ENCODE assay signal across 10 cellular contexts in genomic region chr7:27143950-27144798, GRCh38. TPM values are rescaled to one million over a fixed set of nuclear protein-coding genes. Genes with fewer than 3 reads are reported as not detected.
DNase-seq lines count a peak whose midpoint lies in the region; ATAC-seq and TF ChIP-seq lines count a peak whose summit lies in the region.
"Had no signal": no experiment of that assay in that cellular context is flagged by ENCODE, and none has a peak within 500 bp of the region (broad histone marks: within the 10 kb centered on the region; RNA-seq: fewer than 3 reads in every experiment).

No MANE protein-coding gene starts in this region.

- no peak overlapping the region for H2AK9ac ChIP-seq in IMR-90 (replicated peaks; ENCODE audit: low read depth, low read length, poor library complexity)

- H4K91ac ChIP-seq in IMR-90 (ENCODE audit: insufficient read depth, low read depth, low read length), result peak overlapping the region; percentile 76

- H3K9me3 ChIP-seq in IMR-90 (ENCODE audit: control insufficient read depth, insufficient read depth, low read length) (no peaks in the 10 kb centered on the region), muscle layer of duodenum (ENCODE audit: control insufficient read depth in 1 of 2, low read length in 2 of 2) (no peaks in the 10 kb centered on the region)

- peak overlapping the region; percentile 40 for H3K4me3 ChIP-seq in IMR-90 (ENCODE audit: insufficient read depth, low read depth, low read length)
- H3K4me3 ChIP-seq in muscle layer of duodenum (ENCODE audit: low read depth in 1 of 2, low read length in 2 of 2), result peak overlapping the region; percentile 83 to 91

- TF ChIP-seq CTCF in 22Rv1 (IDR thresholded peaks at IDR 0.05), result 0 out of 2 replicates have a peak, but pooled peaks have one; percentile 23
- TF ChIP-seq CTCF in IMR-90 (conservative IDR thresholded peaks at IDR 0.05; ENCODE audit: low read depth, low read length), result no peak

- H3K4me1 ChIP-seq in IMR-90 (ENCODE audit: control insufficient read depth, insufficient read depth, low read length) (peaks cover 18% of the 10 kb centered on the region), muscle layer of duodenum (ENCODE audit: control insufficient read depth in 1 of 2, insufficient read depth in 2 of 2, low read length in 2 of 2) (peaks cover 0 to 7% of the 10 kb centered on the region in 2 donors)

- CTCF ChIA-PET in IMR-90 (lab: Yijun Ruan, JAX), result interaction anchor here (0.5 to 2.0 kb wide), 24 partner anchors 8 to 1887 kb away, joined by 3 to 9 read pairs (median 4); partner anchors contain the start of gene HOXA3

- no peak overlapping the region for H2AK5ac ChIP-seq in IMR-90 (ENCODE audit: low read depth, low read length)

- peak overlapping the region; percentile 76 for H4K5ac ChIP-seq in IMR-90 (ENCODE audit: low read depth, low read length)

- in situ Hi-C loops in IMR-90 (cut with MboI; ENCODE audit: low sequenced_read_pairs), result loop anchor here (5.0 to 10.0 kb wide), 3 partner anchors 42 to 949 kb away; partner anchors contain the start of gene HOXA2

- peak overlapping the region; percentile 83 for H3K4me2 ChIP-seq in IMR-90 (ENCODE audit: low read depth, low read length)

- peak; percentile 72 for DNase-seq in IMR-90
- DNase-seq in ecto neural progenitor cell (ENCODE audit: low spot score), result peak; percentile 46
- DNase-seq in mucosa of gallbladder (ENCODE audit: low spot score), result no peak
- DNase-seq in activated naive CD4-positive, alpha-beta T cell treated with anti-CD3 and anti-CD28 coated beads, Interleukin-2, amount 50 U/mL, for 16 hours, result no peak
- no peak for DNase-seq in activated CD4-positive, alpha-beta T cell treated with anti-CD3 and anti-CD28 coated beads, Interleukin-2, amount 50 U/mL, for 48 hours
- DNase-seq in T1000 (lab: John Stamatoyannopoulos, UW), result no peak
- DNase-seq: activated CD4-positive, alpha-beta T cell treated with anti-CD3 and anti-CD28 coated beads, Interleukin-2, amount 50 U/mL, for 1 hour had no signal

- peak overlapping the region; percentile 58 to 84 for H4K8ac ChIP-seq in IMR-90 (ENCODE audit: low read depth in 2 of 2, low read length in 2 of 2)

- peak overlapping the region; percentile 90 for H2AFZ ChIP-seq in IMR-90 (replicated peaks; ENCODE audit: low read length, poor library complexity)

- H3K79me1 ChIP-seq in IMR-90 (ENCODE audit: low read depth in 1 of 2, low read length in 2 of 2), result peaks cover 9 to 36% of the 10 kb centered on the region in 2 experiments; a peak in 3 of 4 replicates

- no peak for TF ChIP-seq RAD21 in IMR-90 (IDR thresholded peaks at IDR 0.05; ENCODE audit: low read length)

- peak overlapping the region; percentile 73 for H2BK120ac ChIP-seq in IMR-90 (ENCODE audit: low read depth, low read length)

- H3K27me3 ChIP-seq in IMR-90 (ENCODE audit: control insufficient read depth, insufficient read depth, low read length) (no peaks in the 10 kb centered on the region), muscle layer of duodenum (ENCODE audit: low read depth, low read length) (peaks cover 24% of the 10 kb centered on the region)

- peak overlapping the region; percentile 77 for H3K18ac ChIP-seq in IMR-90 (ENCODE audit: low read depth, low read length)

- peak overlapping the region; percentile 86 for H3K23ac ChIP-seq in IMR-90 (ENCODE audit: low read depth, low read length)

- no peak for ATAC-seq in IMR-90 (ENCODE audit: low read depth)

- no peak overlapping the region for H3K27ac ChIP-seq in 22Rv1
- H3K27ac ChIP-seq in IMR-90 (ENCODE audit: insufficient read depth, low read length), result peak overlapping the region; percentile 80
- H3K27ac ChIP-seq in muscle layer of duodenum (ENCODE audit: low read length), result no peak overlapping the region

- dilution Hi-C loops in IMR-90 (cut with HindIII; ENCODE audit: low sequenced_read_pairs, unreplicated experiment), result no loop called here

- H4K20me1 ChIP-seq in IMR-90 (ENCODE audit: insufficient read depth, low read length), result no peaks in the 10 kb centered on the region

- intact Hi-C loops in IMR-90 (cut with micrococcal nuclease), result loop anchor here (1.0 to 5.0 kb wide), 4 partner anchors 458 to 1282 kb away; no protein-coding TSS in a partner anchor

- POLR2A ChIA-PET in IMR-90 (lab: Charles Lee; ENCODE audit: unreplicated experiment), result interaction anchor here (1.3 kb wide), 1 partner anchor 36 kb away, joined by 5 read pairs; no protein-coding TSS in a partner anchor

- H2BK15ac ChIP-seq in IMR-90 (ENCODE audit: low read depth, low read length), result peak overlapping the region; percentile 33; the same call in 2 of the 3 replicates

- BruUV-seq in IMR-90 (replicated peaks; lab: Mats Ljungman, UMichigan), result no TSS peak

- H3K36me3 ChIP-seq in IMR-90 (ENCODE audit: control insufficient read depth, insufficient read depth, low read length), result peaks cover 9% of the 10 kb centered on the region
- no peaks in the 10 kb centered on the region for H3K36me3 ChIP-seq in muscle layer of duodenum (ENCODE audit: control insufficient read depth in 1 of 2, insufficient read depth in 2 of 2, low read length in 2 of 2)

- H3K4ac ChIP-seq in IMR-90 (ENCODE audit: low read depth, low read length), result peak overlapping the region; percentile 79

- peak; percentile 45; the same call in 1 of the 2 replicates for TF ChIP-seq POLR2A in IMR-90 (IDR thresholded peaks at IDR 0.05; ENCODE audit: low read depth, low read length)

- H3K56ac ChIP-seq in IMR-90 (ENCODE audit: extremely low read depth, insufficient read depth, low read length), result peak overlapping the region; percentile 56

- no peaks in the 10 kb centered on the region for H3K9me1 ChIP-seq in IMR-90 (ENCODE audit: insufficient read depth, low read length)

- H2BK5ac ChIP-seq in IMR-90 (ENCODE audit: low read depth, low read length, poor library complexity, severe bottlenecking), result peak overlapping the region; percentile 66

- peak overlapping the region; percentile 87 for H3K9ac ChIP-seq in IMR-90 (ENCODE audit: low read depth, low read length)

- WGBS in IMR-90 (ENCODE audit: extremely low coverage in 2 of 2, insufficient read length in 1 of 2), 2 experiments, result 0% methylated on average over 2 of the region's 40 CpGs; no CpG with 5 or more reads in 1 of the 2 experiments

- no peak overlapping the region; the same call in 1 of the 2 replicates for H2BK20ac ChIP-seq in IMR-90 (ENCODE audit: low read depth, low read length)

- H3K14ac ChIP-seq in IMR-90 (replicated peaks; ENCODE audit: low read depth, low read length), result peak overlapping the region; percentile 51

TF ChIP-seq in IMR-90, 13 proteins besides CTCF, POLR2A, EP300 and RAD21:
- TF ChIP-seq, protein P1, sequence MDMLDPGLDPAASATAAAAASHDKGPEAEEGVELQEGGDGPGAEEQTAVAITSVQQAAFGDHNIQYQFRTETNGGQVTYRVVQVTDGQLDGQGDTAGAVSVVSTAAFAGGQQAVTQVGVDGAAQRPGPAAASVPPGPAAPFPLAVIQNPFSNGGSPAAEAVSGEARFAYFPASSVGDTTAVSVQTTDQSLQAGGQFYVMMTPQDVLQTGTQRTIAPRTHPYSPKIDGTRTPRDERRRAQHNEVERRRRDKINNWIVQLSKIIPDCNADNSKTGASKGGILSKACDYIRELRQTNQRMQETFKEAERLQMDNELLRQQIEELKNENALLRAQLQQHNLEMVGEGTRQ (IDR thresholded peaks at IDR 0.05; ENCODE audit: low read depth, low read length), result no peak
- TF ChIP-seq NFE2L2 (IDR thresholded peaks at IDR 0.05; ENCODE audit: low read depth, low read length), result 0 out of 2 replicates have a peak, but pooled peaks have one; percentile 3

RNA-seq across cellular contexts. Expression of gene HOXA5, which starts 0.7 kb away (rescaled TPM):
- total RNA-seq in IMR-90 (2012; rRNA removed), result 19.9 and 23.9 TPM in 2 replicates
- polyA plus RNA-seq in IMR-90 (2012; rRNA removed), result 28.1 and 29.4 TPM in 2 replicates
- polyA plus RNA-seq in IMR-90 (2012; cell fraction: cytosol; rRNA removed), result 27.6 and 56.3 TPM in 2 replicates
- 34.9 and 41.0 TPM in 2 replicates for polyA plus RNA-seq in IMR-90 (2012; cell fraction: nucleus; rRNA removed; ENCODE audit: low replicate concordance)
- total RNA-seq in mucosa of gallbladder, result 0.81 TPM

RNA-seq across cellular contexts. Expression of gene HOXA6, which starts 3.4 kb away (rescaled TPM):
- total RNA-seq in IMR-90 (2012; rRNA removed), result 1.4 and 1.7 TPM in 2 replicates
- 1.8 and 2.1 TPM in 2 replicates for polyA plus RNA-seq in IMR-90 (2012; rRNA removed)
- polyA plus RNA-seq in IMR-90 (2012; cell fraction: cytosol; rRNA removed), result 0.50 and 1.7 TPM in 2 replicates
- polyA plus RNA-seq in IMR-90 (2012; cell fraction: nucleus; rRNA removed; ENCODE audit: low replicate concordance), result 3.9 and 5.3 TPM in 2 replicates
- total RNA-seq in mucosa of gallbladder, result 0.29 TPM

RNA-seq across cellular contexts. Expression of gene HOXA3, which starts 8.2 kb away (rescaled TPM):
- total RNA-seq in IMR-90 (2012; rRNA removed) (0.83 and 0.90 TPM in 2 replicates), mucosa of gallbladder (1.8 TPM)
- polyA plus RNA-seq in IMR-90 (2012; rRNA removed), result 5.4 and 8.8 TPM in 2 replicates
- 4.3 and 8.1 TPM in 2 replicates for polyA plus RNA-seq in IMR-90 (2012; cell fraction: cytosol; rRNA removed)
- polyA plus RNA-seq in IMR-90 (2012; cell fraction: nucleus; rRNA removed; ENCODE audit: low replicate concordance), result 17.8 and 28.7 TPM in 2 replicates

RNA-seq across cellular contexts. Expression of gene HOXA7, which starts 12.3 kb away (rescaled TPM):
- total RNA-seq in IMR-90 (2012; rRNA removed), result under 0.01 and 0.18 TPM in 2 replicates
- polyA plus RNA-seq in IMR-90 (2012; rRNA removed), result 1.7 TPM in 2 replicates
- 2.0 and 2.2 TPM in 2 replicates for polyA plus RNA-seq in IMR-90 (2012; cell fraction: cytosol; rRNA removed)
- 0.51 and 0.71 TPM in 2 replicates for polyA plus RNA-seq in IMR-90 (2012; cell fraction: nucleus; rRNA removed; ENCODE audit: low replicate concordance)
- not detected for total RNA-seq in mucosa of gallbladder

RNA-seq across cellular contexts. Expression of gene HOXA4, which starts 13.6 kb away (rescaled TPM):
- total RNA-seq in IMR-90 (2012; rRNA removed) (0.36 and 1.1 TPM in 2 replicates), mucosa of gallbladder (2.3 TPM)
- 7.2 and 8.0 TPM in 2 replicates for polyA plus RNA-seq in IMR-90 (2012; rRNA removed)
- 4.3 and 5.1 TPM in 2 replicates for polyA plus RNA-seq in IMR-90 (2012; cell fraction: cytosol; rRNA removed)
- 4.5 and 16.6 TPM in 2 replicates for polyA plus RNA-seq in IMR-90 (2012; cell fraction: nucleus; rRNA removed; ENCODE audit: low replicate concordance)
- total RNA-seq: G401 had no signal

Comparison
In these comparisons a context has a peak if more than half of its experiments do, and no peak if none do; other contexts are left out.
1. DNase-seq: peak in IMR-90 (single experiment) and ecto neural progenitor cell (single experiment); none in mucosa of gallbladder (single experiment), activated naive CD4-positive, alpha-beta T cell treated with anti-CD3 and anti-CD28 coated beads, Interleukin-2, amount 50 U/mL, for 16 hours (single experiment), activated CD4-positive, alpha-beta T cell treated with anti-CD3 and anti-CD28 coated beads, Interleukin-2, amount 50 U/mL, for 48 hours (0 of 2) and T1000 (single experiment).
2. RNA of gene HOXA5, which starts 0.7 kb away (total RNA-seq): 19.9 to 23.9 TPM in IMR-90; 0.81 TPM in mucosa of gallbladder (single experiment); every median in the first group is over 10 times any median in the second.